Comparison of ENCODE assay signal across 20 cellular contexts in the genomic region with DNA sequence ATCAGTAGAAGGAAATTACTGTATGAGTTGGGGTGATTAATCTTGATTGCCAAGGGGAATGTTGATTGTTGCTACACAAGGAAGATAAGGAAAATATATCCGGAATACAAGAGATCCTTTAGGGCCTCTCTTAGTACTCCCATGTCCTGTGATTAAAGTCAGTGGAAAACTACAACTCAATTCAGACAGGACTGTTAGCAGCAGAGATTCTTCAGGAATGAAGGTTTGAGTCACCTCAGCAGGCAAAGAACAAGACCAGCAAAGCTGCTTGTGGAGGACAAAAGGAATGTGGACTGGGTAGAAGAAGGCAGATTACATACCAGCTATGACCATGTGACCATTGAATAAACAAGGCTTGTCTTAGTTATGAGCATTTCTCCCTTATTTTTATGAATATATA.
DNase-seq lines count a peak whose midpoint lies in the region; ATAC-seq, FAIRE-seq and TF ChIP-seq lines count a peak whose summit lies in the region.
"Had no signal": no experiment of that assay in that cellular context is flagged by ENCODE, and none has a peak within 500 bp of the region (broad histone marks: within the 10 kb centered on the region; RNA-seq: fewer than 3 reads in every experiment).

No MANE protein-coding gene starts in this region.

- no peak for ATAC-seq in GM21619 (IDR thresholded peaks at IDR 0.05; ENCODE audit: unreplicated experiment)
- ATAC-seq: heart left ventricle had no signal

- H3K4me3 ChIP-seq in astrocyte of the spinal cord (ENCODE audit: low read depth, low read length) (no peak overlapping the region), small intestine (ENCODE audit: low read depth in 1 of 2, low read length in 2 of 2) (no peak overlapping the region)
- H3K4me3 ChIP-seq: heart left ventricle, PC-9, skin epidermis, suprapubic skin had no signal

- no peak for FAIRE-seq in small intestine (lab: Jason Lieb, UNC)
- FAIRE-seq: GM12891, H54, TTC549 had no signal

- in situ Hi-C loops in astrocyte of the spinal cord (cut with HindIII; ENCODE audit: low sequenced_read_pairs): no loop called here

- no peaks in the 10 kb centered on the region for H3K4me1 ChIP-seq in small intestine (ENCODE audit: control insufficient read depth in 2 of 2, insufficient read depth in 1 of 2, low read depth in 1 of 2, low read length in 1 of 2)
- H3K4me1 ChIP-seq: suprapubic skin had no signal

- peak; percentile 52 for DNase-seq in HT-29 (ENCODE audit: low spot score)
- DNase-seq in astrocyte of the spinal cord (ENCODE audit: low read depth, low spot score): peak; percentile 33
- peak; percentile 74 for DNase-seq in kidney tubule cell (ENCODE audit: low spot score)
- peak; percentile 55 for DNase-seq in small intestine
- no peak for DNase-seq in AG08396 (ENCODE audit: low spot score)
- no peak for DNase-seq in activated CD4-positive, alpha-beta T cell treated with anti-CD3 and anti-CD28 coated beads for 4 hours
- DNase-seq: activated CD4-positive, alpha-beta T cell treated with anti-CD3 and anti-CD28 coated beads, Interleukin-2, amount 50 U/mL, for 1 hour; activated naive CD4-positive, alpha-beta T cell treated with anti-CD3 and anti-CD28 coated beads for 36 hours; GF-D8; heart left ventricle; NCI-H1105 treated with DMSO at 0.1 percent for 48 hours; stimulated activated CD4-positive, alpha-beta T cell treated with anti-CD3 and anti-CD28 coated beads, Interleukin-4, amount 100 ng/mL, for 4 hours; stimulated activated CD8-positive, alpha-beta memory T cell treated with anti-CD3 and anti-CD28 coated beads, Interleukin-4, amount 100 ng/mL, for 48 hours had no signal

- H3K36me3 ChIP-seq in small intestine (ENCODE audit: control insufficient read depth in 2 of 2, insufficient read depth in 2 of 2, low read length in 2 of 2): no peaks in the 10 kb centered on the region
- H3K36me3 ChIP-seq: heart left ventricle, suprapubic skin had no signal

- H3K9me3 ChIP-seq in small intestine (ENCODE audit: control insufficient read depth, low read depth): no peaks in the 10 kb centered on the region
- H3K9me3 ChIP-seq: suprapubic skin had no signal

- no peaks in the 10 kb centered on the region for H3K27me3 ChIP-seq in small intestine (ENCODE audit: control insufficient read depth in 2 of 2, insufficient read depth in 2 of 2, low read length in 2 of 2)
- H3K27me3 ChIP-seq: suprapubic skin had no signal

- no peak for TF ChIP-seq CTCF in astrocyte of the spinal cord (IDR thresholded peaks at IDR 0.05; ENCODE audit: low read depth, low read length)

- 21 to 52% (median 29%) methylated on average over 1 of the region's 1 CpG for whole genome bisulfite sequencing in small intestine, 3 donors

- H3K27ac ChIP-seq in small intestine (ENCODE audit: low read depth in 1 of 2, low read length in 1 of 2): no peak overlapping the region
- H3K27ac ChIP-seq: heart left ventricle, PC-9, skin epidermis, suprapubic skin had no signal

Comparison
In these comparisons a context has a peak if more than half of its experiments do, and no peak if none do; other contexts are left out.
1. DNase-seq: peak in HT-29 (single experiment), astrocyte of the spinal cord (single experiment), kidney tubule cell (single experiment) and small intestine (single experiment); none in AG08396 (single experiment) and activated CD4-positive, alpha-beta T cell treated with anti-CD3 and anti-CD28 coated beads for 4 hours (0 of 2).